In the genomic region with DNA sequence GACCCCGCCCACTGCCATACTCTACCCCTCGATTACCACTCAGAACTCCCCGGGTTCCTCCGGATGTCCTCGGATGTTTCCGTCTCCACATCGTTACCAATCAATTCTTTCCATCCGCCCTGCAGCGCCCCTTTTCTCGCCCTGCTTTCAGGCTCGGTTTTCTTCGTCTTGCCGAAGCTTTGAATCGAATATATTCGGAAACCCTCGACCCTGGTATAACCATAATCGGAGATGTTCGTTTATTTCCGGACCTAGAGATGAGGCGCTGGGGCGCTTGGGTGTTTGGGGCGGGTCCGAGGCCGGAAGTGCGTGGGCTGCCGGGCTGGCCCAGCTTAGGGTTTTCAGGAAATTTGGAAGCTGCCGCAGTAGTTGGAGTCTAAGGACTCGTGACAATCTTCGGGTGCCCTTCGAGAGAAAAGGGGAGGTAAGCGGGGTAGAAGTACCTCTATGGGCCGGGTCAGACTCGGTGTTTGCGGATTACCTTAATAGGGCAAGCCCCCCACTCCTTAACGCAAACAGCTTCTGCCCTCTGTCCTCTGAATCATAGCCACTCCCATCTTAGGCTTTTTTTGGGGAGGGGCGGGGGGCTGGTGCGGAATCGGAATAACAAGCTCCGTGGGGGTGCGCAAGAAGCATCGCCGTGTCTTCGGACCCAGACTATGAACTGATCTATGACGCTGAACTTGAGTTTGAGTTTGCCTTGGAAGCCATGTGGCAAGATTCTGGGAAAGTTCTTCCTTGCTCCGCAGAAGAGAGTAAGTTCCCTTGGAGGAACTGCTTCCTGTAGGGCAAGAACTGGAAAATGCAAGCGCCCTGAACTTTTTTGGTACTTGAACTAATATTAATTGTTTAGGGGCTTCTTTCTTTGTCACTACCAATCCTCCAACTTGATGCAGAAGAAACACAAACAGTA, we compare ENCODE assay signal across 8 cellular contexts. TPM values are rescaled to one million over a fixed set of nuclear protein-coding genes. Genes with fewer than 3 reads are reported as not detected.
DNase-seq lines count a peak whose midpoint lies in the region; ATAC-seq, FAIRE-seq and TF ChIP-seq lines count a peak whose summit lies in the region.

A gene with protein sequence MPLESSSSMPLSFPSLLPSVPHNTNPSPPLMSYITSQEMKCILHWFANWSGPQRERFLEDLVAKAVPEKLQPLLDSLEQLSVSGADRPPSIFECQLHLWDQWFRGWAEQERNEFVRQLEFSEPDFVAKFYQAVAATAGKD (plus strand): TSS at position 310 of the 913 bp plus-strand sequence. CDS start 2,154 bp downstream, outside the sequence.

- no peak within 1 kb of the TSS for H2BK20ac ChIP-seq in H1 (ENCODE audit: low read length)

- H3K4me1 ChIP-seq in H1 (replicated peaks in 1 of 4; ENCODE audit: control insufficient read depth in 3 of 4, insufficient read depth in 4 of 4, low read length in 3 of 4) (no peaks in the 10 kb centered on the region; a peak in 3 of 7 replicates), mesenchymal stem cell (ENCODE audit: control insufficient read depth, insufficient read depth, low read depth, low read length) (peaks cover 4% of the 10 kb centered on the region)

- TF ChIP-seq CTCF in AG10803 (conservative IDR thresholded peaks at IDR 0.05; ENCODE audit: low read length) (no peak), H1 (IDR thresholded peaks at IDR 0.05; ENCODE audit: control extremely low read depth in 1 of 3, insufficient read depth in 1 of 3, low read depth in 1 of 3, low read length in 3 of 3) (no peak)

- H3K4me2 ChIP-seq in H1 (ENCODE audit: insufficient read depth in 1 of 2, low read depth in 2 of 2, low read length in 2 of 2) (peak within 1 kb of the TSS; percentile 91 to 92), mesenchymal stem cell (ENCODE audit: low read length, poor library complexity, severe bottlenecking) (peak within 1 kb of the TSS; percentile 74)

- H3K23me2 ChIP-seq in H1 (ENCODE audit: low read depth, low read length), result peaks cover 5% of the 10 kb centered on the region; the same call in 1 of the 2 replicates

- TF ChIP-seq EP300 in H1 (IDR thresholded peaks at IDR 0.05; ENCODE audit: borderline replicate concordance in 1 of 2, low read depth in 2 of 2, low read length in 2 of 2), result no peak

- H2BK5ac ChIP-seq in H1 (ENCODE audit: low read depth, low read length) (peak within 1 kb of the TSS; percentile 97), mesenchymal stem cell (ENCODE audit: low read depth, low read length, poor library complexity, severe bottlenecking) (peak within 1 kb of the TSS; percentile 99)

- H3K79me2 ChIP-seq in H1 (ENCODE audit: control insufficient read depth in 1 of 2, insufficient read depth in 2 of 2, low read length in 2 of 2), result peaks cover 19 to 64% of the 10 kb centered on the region in 2 experiments

- H2BK15ac ChIP-seq in H1 (ENCODE audit: low read length) (no peak within 1 kb of the TSS), mesenchymal stem cell (ENCODE audit: low read depth, poor library complexity, severe bottlenecking) (peak within 1 kb of the TSS; percentile 96)

- no peak; a peak in 1 of 3 replicates for TF ChIP-seq POLR2A in H1 (IDR thresholded peaks at IDR 0.05; ENCODE audit: control extremely low read depth in 1 of 2, low read depth in 2 of 2, low read length in 2 of 2)

- 2% methylated on average over 46 of the region's 46 CpGs; no CpG with 5 or more reads in 1 of the 2 experiments for WGBS in H1 (ENCODE audit: extremely low coverage in 1 of 2, insufficient coverage in 1 of 2, insufficient read length in 1 of 2, insufficient replicate concordance in 2 of 2, low coverage in 1 of 2, low lambda C conversion rate in 2 of 2, missing lambda C conversion rate in 1 of 2), 2 experiments
- WGBS in mesenchymal stem cell, result under 1% methylated on average over 41 of the region's 46 CpGs

- H3K36me3 ChIP-seq in H1 (ENCODE audit: control insufficient read depth in 2 of 4, insufficient read depth in 4 of 4, low read length in 3 of 4) (peaks cover 23 to 43% (median 28%) of the 10 kb centered on the region in 4 experiments), mesenchymal stem cell (ENCODE audit: control insufficient read depth in 1 of 2, insufficient read depth in 2 of 2, low read depth in 1 of 2, low read length in 2 of 2) (peaks cover 11 to 59% of the 10 kb centered on the region in 2 experiments)

- H3K4ac ChIP-seq in H1 (replicated peaks; ENCODE audit: insufficient read length, low read depth, low read length), result peak within 1 kb of the TSS; percentile 95
- peak within 1 kb of the TSS; percentile 98 to 99 for H3K4ac ChIP-seq in mesenchymal stem cell (ENCODE audit: low read depth in 1 of 2, low read length in 2 of 2)

- H3K23ac ChIP-seq in H1 (ENCODE audit: insufficient read length), result no peak within 1 kb of the TSS
- H3K23ac ChIP-seq in mesenchymal stem cell (ENCODE audit: low read length in 2 of 2), result peak within 1 kb of the TSS; percentile 30 to 92

- H3K14ac ChIP-seq in H1 (ENCODE audit: insufficient read length), result peak within 1 kb of the TSS; percentile 35
- H3K14ac ChIP-seq in mesenchymal stem cell (ENCODE audit: low read length in 2 of 2), result peak within 1 kb of the TSS; percentile 59 to 94

- peak within 1 kb of the TSS; percentile 99 for H3K56ac ChIP-seq in H1 (replicated peaks; ENCODE audit: insufficient read length, low read depth, low read length)

- DNase-seq in AG10803 (ENCODE audit: low read depth), result peak; percentile 99
- peak; percentile 100 for DNase-seq in activated CD4-positive, alpha-beta T cell treated with anti-CD3 and anti-CD28 coated beads for 48 hours
- DNase-seq in H1 (ENCODE audit: low read depth in 1 of 2, low spot score in 2 of 2), result peak in 1 of 2 experiments; percentile 96
- peak; percentile 100 for DNase-seq in mesenchymal stem cell
- peak; percentile 98 to 99 for DNase-seq in stimulated activated CD8-positive, alpha-beta memory T cell treated with anti-CD3 and anti-CD28 coated beads, Interleukin-7, amount 100 ng/mL, for 4 hours (ENCODE audit: low read depth in 2 of 2)
- no peak for DNase-seq in OCI-M1 (lab: John Stamatoyannopoulos, UW)

- H3K4me3 ChIP-seq in AG10803 (ENCODE audit: low read length) (peak within 1 kb of the TSS; percentile 97), H1 (ENCODE audit: extremely low read depth in 1 of 4, insufficient read depth in 2 of 4, low read depth in 3 of 4, low read length in 4 of 4) (peak within 1 kb of the TSS; percentile 92 to 97 (median 96)), mesenchymal stem cell (ENCODE audit: insufficient read depth in 1 of 2, low read depth in 1 of 2, low read length in 2 of 2) (peak within 1 kb of the TSS; percentile 84 to 99)

- H2BK12ac ChIP-seq in H1 (ENCODE audit: low read depth, low read length) (peak within 1 kb of the TSS; percentile 41; the same call in 1 of the 2 replicates), mesenchymal stem cell (ENCODE audit: low read length in 2 of 2) (peak within 1 kb of the TSS in 1 of 2 experiments; percentile 70)

- H3K18ac ChIP-seq in H1 (ENCODE audit: extremely low read depth, low read length) (peak within 1 kb of the TSS; percentile 92), mesenchymal stem cell (ENCODE audit: low read depth in 1 of 2, low read length in 2 of 2) (peak within 1 kb of the TSS; percentile 99 to 100)

- H3K27me3 ChIP-seq in H1 (replicated peaks in 1 of 4; ENCODE audit: control insufficient read depth in 3 of 4, extremely low read depth in 1 of 4, insufficient read depth in 3 of 4, low read length in 3 of 4), result no peaks in the 10 kb centered on the region
- no peaks in the 10 kb centered on the region for H3K27me3 ChIP-seq in mesenchymal stem cell (ENCODE audit: control insufficient read depth in 1 of 2, insufficient read depth in 1 of 2, low read length in 2 of 2)

- H3K79me1 ChIP-seq in H1 (ENCODE audit: low read depth, low read length) (peaks cover 12% of the 10 kb centered on the region), mesenchymal stem cell (replicated peaks; ENCODE audit: low read length, poor library complexity, severe bottlenecking) (peaks cover 4% of the 10 kb centered on the region)

- H3K9me3 ChIP-seq in H1 (ENCODE audit: insufficient read depth in 2 of 2, low read depth in 1 of 2, low read length in 1 of 2) (no peaks in the 10 kb centered on the region), mesenchymal stem cell (ENCODE audit: control insufficient read depth, low read length) (no peaks in the 10 kb centered on the region)

- no peak for TF ChIP-seq RAD21 in H1 (IDR thresholded peaks at IDR 0.05 in 1 of 2, conservative IDR thresholded peaks at IDR 0.05 in 1 of 2; ENCODE audit: low read depth in 2 of 2, low read length in 2 of 2)

- peak within 1 kb of the TSS; percentile 100; the same call in 1 of the 2 replicates for H4K8ac ChIP-seq in H1 (ENCODE audit: extremely low read depth, insufficient read depth, low read length)
- peak within 1 kb of the TSS; percentile 100 for H4K8ac ChIP-seq in mesenchymal stem cell (ENCODE audit: low read length)

- peak within 1 kb of the TSS; percentile 97 for H4K5ac ChIP-seq in H1 (ENCODE audit: insufficient read length, low read depth, low read length)

- H2AK5ac ChIP-seq in H1 (ENCODE audit: low read depth, low read length) (no peak within 1 kb of the TSS), mesenchymal stem cell (ENCODE audit: low read length, severe bottlenecking) (peak within 1 kb of the TSS; percentile 65)

- ATAC-seq in GM19324 (IDR thresholded peaks at IDR 0.05; ENCODE audit: low FRiP score, unreplicated experiment) (peak; percentile 96), HG03460 (IDR thresholded peaks at IDR 0.05; ENCODE audit: unreplicated experiment) (peak; percentile 91)

- H4K91ac ChIP-seq in H1 (replicated peaks; ENCODE audit: insufficient read length, low read length), result peak within 1 kb of the TSS; percentile 48
- peak within 1 kb of the TSS; percentile 99 for H4K91ac ChIP-seq in mesenchymal stem cell (ENCODE audit: low read length)

- H2AFZ ChIP-seq in H1 (ENCODE audit: low read length) (peak within 1 kb of the TSS; percentile 88; the same call in 1 of the 2 replicates), mesenchymal stem cell (ENCODE audit: low read depth, low read length) (peak within 1 kb of the TSS; percentile 59)

- H2BK120ac ChIP-seq in H1 (replicated peaks; ENCODE audit: low read depth, low read length) (peak within 1 kb of the TSS; percentile 7), mesenchymal stem cell (ENCODE audit: low read depth, low read length) (peak within 1 kb of the TSS; percentile 84)

- POLR2A ChIA-PET in H1 (lab: Charles Lee; ENCODE audit: partially characterized antibody), result interaction anchor here (0.6 to 3.2 kb wide), 42 partner anchors 7 to 1140 kb away, joined by 3 to 36 read pairs (median 5); a partner anchor contains a TSS

- H3K9ac ChIP-seq in H1 (replicated peaks in 1 of 4; ENCODE audit: extremely low read depth in 1 of 4, low read depth in 3 of 4, low read length in 3 of 4) (peak within 1 kb of the TSS; percentile 97 to 100 (median 100)), mesenchymal stem cell (ENCODE audit: low read length) (peak within 1 kb of the TSS; percentile 92)

- H3K27ac ChIP-seq in H1 (ENCODE audit: low read depth, low read length) (peak within 1 kb of the TSS; percentile 99), mesenchymal stem cell (ENCODE audit: low read length, poor library complexity, severe bottlenecking) (peak within 1 kb of the TSS; percentile 97)

- CTCF ChIA-PET in H1 (lab: Charles Lee; ENCODE audit: partially characterized antibody), result interaction anchor here (0.6 to 4.2 kb wide), 15 partner anchors 11 to 292 kb away, joined by 3 to 23 read pairs (median 5); no protein-coding TSS in a partner anchor

- peak; percentile 81 for FAIRE-seq in H1 (lab: Jason Lieb, UNC)

- H4K20me1 ChIP-seq in H1 (replicated peaks in 1 of 2; ENCODE audit: control insufficient read depth in 1 of 2, insufficient read depth in 2 of 2, low read length in 2 of 2), result peaks cover 9 to 11% of the 10 kb centered on the region in 2 experiments

RNA-seq across cellular contexts. Expression of the gene that starts here (rescaled TPM):
- 78.1 and 91.2 TPM in 2 replicates for total RNA-seq in H1 (2021; fragmentation: NEBNext Ultra II Directional; extraction: Animal tissue kit (Norgen Biotek cat#: 25700))
- polyA plus RNA-seq in H1 (2011; rRNA removed), result 49.8 and 94.0 TPM in 2 replicates
- 60.3 TPM for polyA plus RNA-seq in H1 (2011; cell fraction: cytosol; rRNA removed)
- 39.8 TPM for polyA plus RNA-seq in H1 (2011; cell fraction: nucleus; rRNA removed)
- polyA plus RNA-seq in H1 (2012, experiment 1 of 2), result 52.5 to 86.4 TPM (median 81.7 TPM) in 4 replicates
- 22.6 TPM for polyA plus RNA-seq in H1 (2012, experiment 2 of 2)
- 32.8 TPM for polyA plus RNA-seq in H1 (2013, experiment 1 of 2)
- 35.7 TPM for polyA plus RNA-seq in H1 (2013, experiment 2 of 2)
- 92.8 and 117 TPM in 2 replicates for polyA minus RNA-seq in H1 (2011; rRNA and poly(A)+ RNA removed)
- 28.5 TPM for polyA minus RNA-seq in H1 (2011; cell fraction: cytosol; rRNA and poly(A)+ RNA removed)
- 34.4 TPM for polyA minus RNA-seq in H1 (2011; cell fraction: nucleus; rRNA and poly(A)+ RNA removed)
- polyA plus RNA-seq in mesenchymal stem cell (2013, experiment 1 of 2), result 50.4 TPM
- polyA plus RNA-seq in mesenchymal stem cell (2013, experiment 2 of 2), result 51.9 TPM
